Comparison of ENCODE assay signal across 19 cellular contexts in genomic region chr2:214843823-214844222, GRCh38.
"Had no signal": no experiment of that assay in that cellular context is flagged by ENCODE, and none has a peak within 500 bp of the region (broad histone marks: within the 10 kb centered on the region; RNA-seq: fewer than 3 reads in every experiment).

No MANE protein-coding gene starts in this region.

- H3K36me3 ChIP-seq: MG63, SJSA1 had no signal

- H3K27ac ChIP-seq: HL-60, SJSA1, SK-N-MC had no signal

- H3K4me1 ChIP-seq: SJSA1 had no signal

- DNase-seq: KBM-7, MG63, NCI-H1092 treated with DMSO at 0.1 percent for 48 hours, NCI-H1436 treated with DMSO at 0.1 percent for 48 hours, NCI-H1694, NCI-H187 treated with DMSO at 0.1 percent for 48 hours, NCI-H2029 treated with DMSO at 0.1 percent for 48 hours, NCI-H2171 treated with DMSO at 0.1 percent for 48 hours, NCI-H524, NCI-H526 treated with DMSO at 0.1 percent for 48 hours, NCI-H774, Right ventricle myocardium superior, RPMI8226, SIG-M5 had no signal

- H3K4me3 ChIP-seq: MG63, SJSA1, SK-N-MC had no signal

- H3K9me3 ChIP-seq: MG63, SJSA1 had no signal

- FAIRE-seq: HTR-8/SVneo, RCC 7860 had no signal

- H3K27me3 ChIP-seq: MG63, SJSA1 had no signal
